8 cellular contexts compared by ENCODE assay signal in the genomic region with DNA sequence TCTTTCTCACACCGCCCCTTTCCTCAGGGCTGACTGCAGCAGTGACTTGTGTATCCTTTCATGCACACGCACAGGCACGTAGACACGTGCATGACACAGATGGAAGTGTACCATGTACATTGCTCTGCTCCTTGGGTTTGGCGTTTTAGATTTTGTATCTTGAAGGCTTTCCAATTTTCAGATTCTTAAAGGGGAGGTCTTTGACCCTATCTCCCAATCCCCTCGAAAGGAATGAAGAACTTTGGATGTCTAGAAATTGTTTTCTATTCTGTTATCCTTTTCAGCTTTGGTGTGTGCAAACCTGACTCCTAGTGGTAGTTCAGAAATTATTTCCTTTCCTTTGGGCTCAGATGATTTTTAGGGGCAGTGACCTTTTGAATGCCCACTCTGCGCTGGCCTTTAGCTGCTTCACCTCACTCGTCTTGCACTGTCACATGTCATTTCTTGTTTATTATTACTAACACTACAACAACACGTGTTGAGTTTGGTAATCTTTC.
DNase-seq lines count a peak whose midpoint lies in the region; ATAC-seq and TF ChIP-seq lines count a peak whose summit lies in the region.

No MANE protein-coding gene starts in this region.

- TF ChIP-seq CTCF in GM06990 (IDR thresholded peaks at IDR 0.05; ENCODE audit: insufficient read depth, low read length, poor library complexity, severe bottlenecking) (peak; percentile 49), MM.1S (IDR thresholded peaks at IDR 0.05; ENCODE audit: low read length) (peak; percentile 41), colonic mucosa (IDR thresholded peaks at IDR 0.05) (peak; percentile 16), parathyroid adenoma (IDR thresholded peaks at IDR 0.05) (peak; percentile 30), coronary artery (IDR thresholded peaks at IDR 0.05) (no peak)

- peaks cover 6% of the 10 kb centered on the region; the same call in 1 of the 2 replicates for H3K4me1 ChIP-seq in MM.1S (ENCODE audit: low read length)
- no peaks in the 10 kb centered on the region for H3K4me1 ChIP-seq in colonic mucosa
- H3K4me1 ChIP-seq in parathyroid adenoma, result peaks cover 3% of the 10 kb centered on the region

- no peak for DNase-seq in GM06990 (ENCODE audit: extremely low read depth, insufficient read length)
- DNase-seq in MM.1S, result no peak
- no peak for DNase-seq in colonic mucosa
- DNase-seq in NCI-H1092 treated with DMSO at 0.1 percent for 48 hours (lab: John Stamatoyannopoulos, UW), result no peak
- no peak for DNase-seq in NCI-H1930 (lab: John Stamatoyannopoulos, UW)
- DNase-seq in coronary artery (ENCODE audit: low spot score), result no peak

- H3K27ac ChIP-seq in MM.1S (ENCODE audit: low read length), result no peak overlapping the region
- no peak overlapping the region for H3K27ac ChIP-seq in colonic mucosa
- no peak overlapping the region for H3K27ac ChIP-seq in parathyroid adenoma
- H3K27ac ChIP-seq in coronary artery, result no peak overlapping the region

- H3K4me3 ChIP-seq in GM06990 (replicated peaks; ENCODE audit: low read depth, low read length), result no peak overlapping the region
- H3K4me3 ChIP-seq in MM.1S (ENCODE audit: low read length), result no peak overlapping the region
- no peak overlapping the region for H3K4me3 ChIP-seq in colonic mucosa
- H3K4me3 ChIP-seq in parathyroid adenoma (ENCODE audit: low read depth, low read length), result no peak overlapping the region
- H3K4me3 ChIP-seq in coronary artery, result no peak overlapping the region

- H2AFZ ChIP-seq in MM.1S (ENCODE audit: low read length) (no peak overlapping the region), parathyroid adenoma (no peak overlapping the region)

- no peak overlapping the region for H3K9ac ChIP-seq in MM.1S (ENCODE audit: low read length)
- no peak overlapping the region for H3K9ac ChIP-seq in colonic mucosa (ENCODE audit: low read depth in 2 of 2, low read length in 2 of 2)
- no peak overlapping the region for H3K9ac ChIP-seq in parathyroid adenoma

- no peaks in the 10 kb centered on the region for H3K27me3 ChIP-seq in GM06990 (replicated peaks; ENCODE audit: control insufficient read depth, insufficient read depth, low read length)
- no peaks in the 10 kb centered on the region for H3K27me3 ChIP-seq in MM.1S (replicated peaks; ENCODE audit: insufficient read depth, low read length)
- no peaks in the 10 kb centered on the region for H3K27me3 ChIP-seq in colonic mucosa
- H3K27me3 ChIP-seq in parathyroid adenoma (ENCODE audit: control insufficient read depth, insufficient read depth, low read length), result no peaks in the 10 kb centered on the region

- H3K4me2 ChIP-seq in MM.1S (ENCODE audit: low read depth, low read length), result no peak overlapping the region
- no peak overlapping the region for H3K4me2 ChIP-seq in parathyroid adenoma (ENCODE audit: low read length)

- H3K9me2 ChIP-seq in MM.1S (replicated peaks; ENCODE audit: insufficient read depth, low read length), result no peaks in the 10 kb centered on the region

- no peaks in the 10 kb centered on the region for H4K20me1 ChIP-seq in MM.1S (ENCODE audit: insufficient read depth, low read length)

- ATAC-seq in HG02884 (IDR thresholded peaks at IDR 0.05; ENCODE audit: unreplicated experiment), result no peak

- H3K9me3 ChIP-seq in MM.1S (replicated peaks; ENCODE audit: insufficient read depth, low read length) (no peaks in the 10 kb centered on the region), colonic mucosa (no peaks in the 10 kb centered on the region), parathyroid adenoma (ENCODE audit: control insufficient read depth, low read length) (no peaks in the 10 kb centered on the region)

- H3F3A ChIP-seq in MM.1S (ENCODE audit: insufficient read depth, low read length), result no peaks in the 10 kb centered on the region

- no peaks in the 10 kb centered on the region; the same call in none of the 2 replicates for H3K36me3 ChIP-seq in GM06990 (ENCODE audit: control insufficient read depth, insufficient read depth, low read length)
- H3K36me3 ChIP-seq in MM.1S (replicated peaks; ENCODE audit: insufficient read depth, low read length), result no peaks in the 10 kb centered on the region
- H3K36me3 ChIP-seq in colonic mucosa, result no peaks in the 10 kb centered on the region
- H3K36me3 ChIP-seq in parathyroid adenoma (ENCODE audit: control insufficient read depth, insufficient read depth, low read length), result no peaks in the 10 kb centered on the region

- H3K79me2 ChIP-seq in MM.1S (ENCODE audit: low read length) (peaks cover 93% of the 10 kb centered on the region), parathyroid adenoma (peaks cover 14% of the 10 kb centered on the region)

- intact Hi-C loops in colonic mucosa (cut with DNase I), result no loop called here
